In the genomic region with DNA sequence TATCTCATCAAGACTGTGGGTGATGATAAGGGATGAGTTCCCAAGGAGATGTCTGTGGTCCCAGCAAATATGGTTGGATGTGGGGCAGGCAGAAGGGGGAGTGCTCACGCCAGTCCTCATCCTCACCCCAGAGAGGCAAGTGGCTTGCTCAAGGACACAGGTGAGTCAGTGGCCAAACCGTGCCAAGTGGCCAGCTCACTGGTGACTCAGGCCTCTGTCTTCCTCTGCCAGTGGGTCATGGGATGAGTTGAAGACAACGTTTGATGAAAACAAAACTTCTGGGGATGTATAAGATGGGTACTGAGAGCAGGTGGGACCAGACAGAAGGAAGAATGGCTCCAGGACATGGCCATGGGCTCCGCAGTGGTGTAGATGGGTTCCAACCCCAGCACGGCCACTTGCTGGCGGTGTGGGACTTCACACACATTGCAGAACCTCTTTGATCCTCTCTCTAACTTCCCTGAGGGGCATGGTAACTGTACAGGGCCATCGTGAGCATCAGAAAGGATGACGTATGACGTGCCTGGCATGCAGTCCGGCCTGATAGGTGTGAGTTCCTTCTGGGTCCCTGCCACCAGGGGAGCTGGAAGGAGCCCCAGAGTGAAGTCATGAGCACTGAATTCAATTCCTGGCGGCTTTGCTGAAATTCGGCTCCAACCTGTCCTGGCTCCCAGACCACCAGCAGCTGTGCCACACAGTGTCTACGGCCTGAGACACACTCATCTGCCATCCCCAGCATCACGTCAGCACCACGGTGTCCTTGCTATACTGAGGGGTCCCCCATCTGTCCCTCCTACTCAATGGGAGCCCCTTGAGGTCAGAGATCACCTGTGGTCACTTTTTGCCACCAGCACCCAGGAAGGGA, we compare ENCODE assay signal across 15 cellular contexts. TPM values are rescaled to one million over a fixed set of nuclear protein-coding genes. Genes with fewer than 3 reads are reported as not detected.
DNase-seq lines count a peak whose midpoint lies in the region; ATAC-seq and TF ChIP-seq lines count a peak whose summit lies in the region.
"Had no signal": no experiment of that assay in that cellular context is flagged by ENCODE, and none has a peak within 500 bp of the region (broad histone marks: within the 10 kb centered on the region; RNA-seq: fewer than 3 reads in every experiment).

No MANE protein-coding gene starts in this region.

- H3K27me3 Mint-ChIP-seq in activated T-cell treated with anti-CD3 and anti-CD28 coated beads, Interleukin-2, amount 50 U/mL, for 72 hours (ENCODE audit: low read depth) = no peaks in the 10 kb centered on the region
- H3K27me3 Mint-ChIP-seq in stimulated activated naive CD8-positive, alpha-beta T cell treated with anti-CD3 and anti-CD28 coated beads, Interleukin-15, amount 100 ng/mL, for 72 hours = peaks cover 9% of the 10 kb centered on the region
- H3K27me3 Mint-ChIP-seq: activated CD4-positive, alpha-beta T cell treated with anti-CD3 and anti-CD28 coated beads for 36 hours had no signal

- peaks cover 10 to 11% of the 10 kb centered on the region in 2 donors for H3K9me3 Mint-ChIP-seq in activated T-cell treated with anti-CD3 and anti-CD28 coated beads, Interleukin-2, amount 50 U/mL, for 72 hours
- peaks cover 9 to 17% of the 10 kb centered on the region in 2 donors for H3K9me3 Mint-ChIP-seq in stimulated activated naive CD8-positive, alpha-beta T cell treated with anti-CD3 and anti-CD28 coated beads, Interleukin-15, amount 100 ng/mL, for 72 hours
- H3K9me3 Mint-ChIP-seq: natural killer cell had no signal

- no peak overlapping the region for H3K27ac ChIP-seq in upper lobe of right lung

- ATAC-seq in activated T-cell treated with anti-CD3 and anti-CD28 coated beads, Interleukin-2, amount 50 U/mL, for 72 hours (replicated peaks in 1 of 2) = peak in 1 of 2 donors; percentile 16
- no peak for ATAC-seq in upper lobe of right lung
- no peak for ATAC-seq in stimulated activated naive CD8-positive, alpha-beta T cell treated with anti-CD3 and anti-CD28 coated beads, Interleukin-15, amount 100 ng/mL, for 72 hours
- ATAC-seq: natural killer cell had no signal

- H3K36me3 Mint-ChIP-seq in activated T-cell treated with anti-CD3 and anti-CD28 coated beads, Interleukin-2, amount 50 U/mL, for 72 hours (ENCODE audit: insufficient read depth in 2 of 2) = peaks cover 4 to 13% of the 10 kb centered on the region in 2 donors
- H3K36me3 Mint-ChIP-seq: natural killer cell had no signal

- no peaks in the 10 kb centered on the region for H3K27me3 ChIP-seq in upper lobe of right lung

- H3K36me3 ChIP-seq in upper lobe of right lung = no peaks in the 10 kb centered on the region

- H3K4me3 ChIP-seq in foreskin fibroblast (ENCODE audit: low read depth in 1 of 2, low read length in 2 of 2) = no peak overlapping the region
- H3K4me3 ChIP-seq in upper lobe of right lung = no peak overlapping the region

- peak overlapping the region in 1 of 2 donors; percentile 76 for H3K4me3 Mint-ChIP-seq in activated T-cell treated with anti-CD3 and anti-CD28 coated beads, Interleukin-2, amount 50 U/mL, for 72 hours
- H3K4me3 Mint-ChIP-seq in stimulated activated naive CD8-positive, alpha-beta T cell treated with anti-CD3 and anti-CD28 coated beads, Interleukin-15, amount 100 ng/mL, for 72 hours = no peak overlapping the region
- H3K4me3 Mint-ChIP-seq: activated CD4-positive, alpha-beta T cell treated with anti-CD3 and anti-CD28 coated beads for 36 hours; natural killer cell had no signal

- no peaks in the 10 kb centered on the region for H3K9me3 ChIP-seq in upper lobe of right lung

- TF ChIP-seq CTCF in foreskin fibroblast (IDR thresholded peaks at IDR 0.05; ENCODE audit: low read depth, low read length) = no peak
- TF ChIP-seq CTCF in upper lobe of right lung (IDR thresholded peaks at IDR 0.05) = no peak

- peak overlapping the region; percentile 53 for H3K27ac Mint-ChIP-seq in activated T-cell treated with anti-CD3 and anti-CD28 coated beads, Interleukin-2, amount 50 U/mL, for 72 hours
- H3K27ac Mint-ChIP-seq in stimulated activated naive CD8-positive, alpha-beta T cell treated with anti-CD3 and anti-CD28 coated beads, Interleukin-15, amount 100 ng/mL, for 72 hours = peak overlapping the region in 1 of 2 donors; percentile 14
- H3K27ac Mint-ChIP-seq: natural killer cell had no signal

- DNase-seq in activated T-cell treated with anti-CD3 and anti-CD28 coated beads, Interleukin-2, amount 50 U/mL, for 72 hours = no peak
- DNase-seq in activated T-cell treated with anti-CD3 and anti-CD28 coated beads, Interleukin-2, amount 50 U/mL, for 1 hour = no peak
- DNase-seq in T1000 (lab: John Stamatoyannopoulos, UW) = peak; percentile 83
- peak; percentile 63 to 71 for DNase-seq in foreskin fibroblast
- peak; percentile 53 for DNase-seq in upper lobe of right lung
- no peak for DNase-seq in NK-92 treated with Interleukin-12 subunit alpha and Interleukin-12 subunit beta, amount 100 ng/mL, for 24 hours (lab: John Stamatoyannopoulos, UW)
- no peak for DNase-seq in stimulated activated naive CD8-positive, alpha-beta T cell treated with anti-CD3 and anti-CD28 coated beads, Interleukin-15, amount 100 ng/mL, for 72 hours
- no peak for DNase-seq in ecto neural progenitor cell (ENCODE audit: low spot score)
- DNase-seq: activated naive CD4-positive, alpha-beta T cell; KG1; natural killer cell; SHP77 had no signal

- intact Hi-C loops in upper lobe of right lung (cut with DNase I) = no loop called here

- peaks cover 5% of the 10 kb centered on the region for H3K4me1 Mint-ChIP-seq in activated T-cell treated with anti-CD3 and anti-CD28 coated beads, Interleukin-2, amount 50 U/mL, for 72 hours (ENCODE audit: low read depth)
- H3K4me1 Mint-ChIP-seq in stimulated activated naive CD8-positive, alpha-beta T cell treated with anti-CD3 and anti-CD28 coated beads, Interleukin-15, amount 100 ng/mL, for 72 hours = peaks cover 7% of the 10 kb centered on the region
- H3K4me1 Mint-ChIP-seq: natural killer cell had no signal

- peaks cover 20% of the 10 kb centered on the region for H3K4me1 ChIP-seq in upper lobe of right lung

RNA-seq across cellular contexts. Expression of gene GPR78, which starts 41.3 kb away (rescaled TPM):
- not detected for total RNA-seq in activated T-cell treated with anti-CD3 and anti-CD28 coated beads, Interleukin-2, amount 50 U/mL, for 72 hours
- 0.23 TPM for total RNA-seq in upper lobe of right lung
- total RNA-seq: A673; activated CD4-positive, alpha-beta T cell treated with anti-CD3 and anti-CD28 coated beads for 36 hours; dermis microvascular lymphatic vessel endothelial cell; natural killer cell had no signal

RNA-seq across cellular contexts. Expression of gene CPZ, which starts 53.6 kb away (rescaled TPM):
- total RNA-seq in activated T-cell treated with anti-CD3 and anti-CD28 coated beads, Interleukin-2, amount 50 U/mL, for 72 hours = not detected
- total RNA-seq in upper lobe of right lung = 6.7 TPM
- total RNA-seq: activated CD4-positive, alpha-beta T cell treated with anti-CD3 and anti-CD28 coated beads for 36 hours; dermis microvascular lymphatic vessel endothelial cell; natural killer cell had no signal

Comparison
In these comparisons a context has a peak if more than half of its experiments do, and no peak if none do; other contexts are left out.
1. DNase-seq: peak in T1000 (single experiment), foreskin fibroblast (2 of 2) and upper lobe of right lung (single experiment); none in activated T-cell treated with anti-CD3 and anti-CD28 coated beads, Interleukin-2, amount 50 U/mL, for 72 hours (0 of 2), activated T-cell treated with anti-CD3 and anti-CD28 coated beads, Interleukin-2, amount 50 U/mL, for 1 hour (single experiment), NK-92 treated with Interleukin-12 subunit alpha and Interleukin-12 subunit beta, amount 100 ng/mL, for 24 hours (single experiment), stimulated activated naive CD8-positive, alpha-beta T cell treated with anti-CD3 and anti-CD28 coated beads, Interleukin-15, amount 100 ng/mL, for 72 hours (0 of 2) and ecto neural progenitor cell (single experiment).